ENCODE assay signal across 8 cellular contexts in genomic region chr3:5122030-5122740, GRCh38. TPM values are rescaled to one million over a fixed set of nuclear protein-coding genes. Genes with fewer than 3 reads are reported as not detected.
DNase-seq lines count a peak whose midpoint lies in the region; ATAC-seq and TF ChIP-seq lines count a peak whose summit lies in the region.

TSS of gene ARL8B (plus strand) at chr3:5122292. CDS start at chr3:5122466, 174 bp downstream.

- DNase-seq in DMS153 treated with DMSO at 0.1 percent for 48 hours (lab: John Stamatoyannopoulos, UW; ENCODE audit: unreplicated experiment) (peak; percentile 33), Peyer's patch (peak; percentile 84 to 95 (median 94)), esophagus muscularis mucosa (ENCODE audit: extremely low spot score) (peak; percentile 96), myocyte (ENCODE audit: low read depth) (peak; percentile 87)
- DNase-seq in activated T-cell treated with anti-CD3 and anti-CD28 coated beads, Interleukin-2, amount 50 U/mL, for 48 hours = peak; percentile 94 to 97
- DNase-seq in stimulated activated CD8-positive, alpha-beta memory T cell treated with anti-CD3 and anti-CD28 coated beads, Interleukin-7, amount 100 ng/mL, for 4 hours (ENCODE audit: low read depth in 2 of 2) = peak; percentile 82 to 89

- ATAC-seq in GM21447 (IDR thresholded peaks at IDR 0.05; ENCODE audit: unreplicated experiment) = peak; percentile 93

- TF ChIP-seq CTCF in Peyer's patch (IDR thresholded peaks at IDR 0.05) (peak; percentile 95 to 99 (median 97)), esophagus muscularis mucosa (IDR thresholded peaks at IDR 0.05) (peak; percentile 96 to 98 (median 97))

- under 1% methylated on average over 74 of the region's 74 CpGs for WGBS in HUES64
- 0% methylated on average over 22 of the region's 74 CpGs for WGBS in esophagus muscularis mucosa

- H3K9ac ChIP-seq in HUES64 (ENCODE audit: low read depth, low read length) = peak within 1 kb of the TSS; percentile 91

- intact Hi-C loops in esophagus muscularis mucosa (cut with DNase I) = loop anchor here (5.0 kb wide), 1 partner anchor 65 kb away; the partner anchor contains the start of gene EDEM1

- TF ChIP-seq EP300 in esophagus muscularis mucosa (IDR thresholded peaks at IDR 0.05) = no peak

- TF ChIP-seq POLR2A in Peyer's patch (IDR thresholded peaks at IDR 0.05) (peak; percentile 65 to 71), esophagus muscularis mucosa (IDR thresholded peaks at IDR 0.05; ENCODE audit: low read depth) (peak; percentile 68)

- H3K9me3 ChIP-seq in HUES64 (ENCODE audit: insufficient read depth, low read depth, low read length) = no peaks in the 10 kb centered on the region
- H3K9me3 ChIP-seq in Peyer's patch = no peaks in the 10 kb centered on the region
- no peaks in the 10 kb centered on the region for H3K9me3 ChIP-seq in esophagus muscularis mucosa

- H3K36me3 ChIP-seq in HUES64 (ENCODE audit: insufficient read depth, low read length) (peaks cover 5% of the 10 kb centered on the region; the same call in 1 of the 2 replicates), Peyer's patch (no peaks in the 10 kb centered on the region), esophagus muscularis mucosa (no peaks in the 10 kb centered on the region)

- no peaks in the 10 kb centered on the region for H3K27me3 ChIP-seq in HUES64 (ENCODE audit: insufficient read depth, low read length)
- H3K27me3 ChIP-seq in Peyer's patch = no peaks in the 10 kb centered on the region
- no peaks in the 10 kb centered on the region for H3K27me3 ChIP-seq in esophagus muscularis mucosa

- H3K4me3 ChIP-seq in HUES64 (ENCODE audit: low read length) (peak within 1 kb of the TSS; percentile 99), Peyer's patch (peak within 1 kb of the TSS; percentile 69 to 99 (median 86)), esophagus muscularis mucosa (peak within 1 kb of the TSS; percentile 74 to 98 (median 90))

- H3K4me1 ChIP-seq in HUES64 (ENCODE audit: insufficient read depth, low read length) (peaks cover 9% of the 10 kb centered on the region; the same call in 1 of the 2 replicates), Peyer's patch (peaks cover 0 to 36% (median 2%) of the 10 kb centered on the region in 4 donors), esophagus muscularis mucosa (peaks cover 37 to 49% (median 47%) of the 10 kb centered on the region in 4 donors)

- peak within 1 kb of the TSS; percentile 90 for H3K27ac ChIP-seq in HUES64 (ENCODE audit: low read depth, low read length)
- peak within 1 kb of the TSS; percentile 80 to 91 (median 88) for H3K27ac ChIP-seq in Peyer's patch
- peak within 1 kb of the TSS; percentile 90 to 95 (median 93) for H3K27ac ChIP-seq in esophagus muscularis mucosa (replicated peaks in 1 of 4)

RNA-seq across cellular contexts. Expression of gene ARL8B, which starts in this region (rescaled TPM):
- 39.0 TPM for polyA plus RNA-seq in HUES64 (2013, experiment 1 of 2)
- 44.1 TPM for polyA plus RNA-seq in HUES64 (2013, experiment 2 of 2)
- total RNA-seq in Peyer's patch (10 to 100 TPM; 32.6 to 47.0 (median 36.8) TPM), esophagus muscularis mucosa (10 to 100 TPM; 40.6 to 47.1 (median 43.8) TPM), myocyte (52.0 and 62.0 TPM in 2 replicates)
- polyA plus RNA-seq in myocyte (2012) = 46.2 TPM

Comparison
In these comparisons a context has a peak if more than half of its experiments do, and no peak if none do; other contexts are left out.
1. Peak in every context shown above with its lines: DNase-seq, ATAC-seq, H3K4me3 ChIP-seq and H3K27ac ChIP-seq.
2. DNase-seq: peak in every context shown above with its lines; median percentile 96 in esophagus muscularis mucosa; 96 in activated T-cell treated with anti-CD3 and anti-CD28 coated beads, Interleukin-2, amount 50 U/mL, for 48 hours; 94 in Peyer's patch; 87 in myocyte; 86 in stimulated activated CD8-positive, alpha-beta memory T cell treated with anti-CD3 and anti-CD28 coated beads, Interleukin-7, amount 100 ng/mL, for 4 hours; 33 in DMS153 treated with DMSO at 0.1 percent for 48 hours.